1 cellular context compared by ENCODE assay signal in genomic region chr3:61743686-61744242, GRCh38.
A peak's percentile ranks its signal among the peaks of the same experiment; 100 is the strongest.
TF ChIP-seq lines count a peak whose summit lies in the region.

No MANE protein-coding gene starts in this region.

TF ChIP-seq in HepG2, 621 proteins besides CTCF, POLR2A, EP300 and RAD21 (continued from another document):
- TF ChIP-seq, protein P1, sequence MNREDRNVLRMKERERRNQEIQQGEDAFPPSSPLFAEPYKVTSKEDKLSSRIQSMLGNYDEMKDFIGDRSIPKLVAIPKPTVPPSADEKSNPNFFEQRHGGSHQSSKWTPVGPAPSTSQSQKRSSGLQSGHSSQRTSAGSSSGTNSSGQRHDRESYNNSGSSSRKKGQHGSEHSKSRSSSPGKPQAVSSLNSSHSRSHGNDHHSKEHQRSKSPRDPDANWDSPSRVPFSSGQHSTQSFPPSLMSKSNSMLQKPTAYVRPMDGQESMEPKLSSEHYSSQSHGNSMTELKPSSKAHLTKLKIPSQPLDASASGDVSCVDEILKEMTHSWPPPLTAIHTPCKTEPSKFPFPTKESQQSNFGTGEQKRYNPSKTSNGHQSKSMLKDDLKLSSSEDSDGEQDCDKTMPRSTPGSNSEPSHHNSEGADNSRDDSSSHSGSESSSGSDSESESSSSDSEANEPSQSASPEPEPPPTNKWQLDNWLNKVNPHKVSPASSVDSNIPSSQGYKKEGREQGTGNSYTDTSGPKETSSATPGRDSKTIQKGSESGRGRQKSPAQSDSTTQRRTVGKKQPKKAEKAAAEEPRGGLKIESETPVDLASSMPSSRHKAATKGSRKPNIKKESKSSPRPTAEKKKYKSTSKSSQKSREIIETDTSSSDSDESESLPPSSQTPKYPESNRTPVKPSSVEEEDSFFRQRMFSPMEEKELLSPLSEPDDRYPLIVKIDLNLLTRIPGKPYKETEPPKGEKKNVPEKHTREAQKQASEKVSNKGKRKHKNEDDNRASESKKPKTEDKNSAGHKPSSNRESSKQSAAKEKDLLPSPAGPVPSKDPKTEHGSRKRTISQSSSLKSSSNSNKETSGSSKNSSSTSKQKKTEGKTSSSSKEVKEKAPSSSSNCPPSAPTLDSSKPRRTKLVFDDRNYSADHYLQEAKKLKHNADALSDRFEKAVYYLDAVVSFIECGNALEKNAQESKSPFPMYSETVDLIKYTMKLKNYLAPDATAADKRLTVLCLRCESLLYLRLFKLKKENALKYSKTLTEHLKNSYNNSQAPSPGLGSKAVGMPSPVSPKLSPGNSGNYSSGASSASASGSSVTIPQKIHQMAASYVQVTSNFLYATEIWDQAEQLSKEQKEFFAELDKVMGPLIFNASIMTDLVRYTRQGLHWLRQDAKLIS (CRISPR knock-in tag; IDR thresholded peaks at IDR 0.05), result no peak
- TF ChIP-seq ZNF563 (CRISPR knock-in tag; IDR thresholded peaks at IDR 0.05) (no peak), ZBTB40 (IDR thresholded peaks at IDR 0.05) (no peak), ZBTB40 (CRISPR knock-in tag; IDR thresholded peaks at IDR 0.05) (no peak), ZNF350 (CRISPR knock-in tag; IDR thresholded peaks at IDR 0.05; ENCODE audit: borderline replicate concordance, low read depth) (no peak), ZNF839 (CRISPR knock-in tag; IDR thresholded peaks at IDR 0.05; ENCODE audit: borderline replicate concordance) (no peak), TARDBP (CRISPR knock-in tag; IDR thresholded peaks at IDR 0.05) (no peak), TBP (CRISPR knock-in tag; IDR thresholded peaks at IDR 0.05) (no peak), KAT2B (IDR thresholded peaks at IDR 0.05; ENCODE audit: borderline replicate concordance, low read depth, low read length) (peak; percentile 68), HOMEZ (CRISPR knock-in tag; IDR thresholded peaks at IDR 0.05; ENCODE audit: low read depth) (no peak), ZNF354B (CRISPR knock-in tag; IDR thresholded peaks at IDR 0.05) (no peak), SRSF9 (IDR thresholded peaks at IDR 0.05; ENCODE audit: borderline replicate concordance, insufficient read depth, low read depth, low read length, poor library complexity, severe bottlenecking) (no peak)
TF ChIP-seq in HepG2: peak in this region for 4.
